Comparison of ENCODE assay signal across 30 cellular contexts in genomic region chr7:14585232-14585631, GRCh38.
"Had no signal": no experiment of that assay in that cellular context is flagged by ENCODE, and none has a peak within 500 bp of the region (broad histone marks: within the 10 kb centered on the region; RNA-seq: fewer than 3 reads in every experiment).

No MANE protein-coding gene starts in this region.

- H3K27ac ChIP-seq: ascending aorta, cardiac muscle cell, VCaP had no signal

- H3K4me3 ChIP-seq: ascending aorta, cardiac muscle cell had no signal

- H3K4me1 ChIP-seq: ascending aorta had no signal

- H3K9me3 ChIP-seq: ascending aorta had no signal

- H3K36me3 ChIP-seq: ascending aorta, cardiac muscle cell had no signal

- DNase-seq: activated B cell treated with CpG ODN at 0.5 μM for 24 hours; activated CD4-positive, alpha-beta memory T cell treated with anti-CD3 and anti-CD28 coated beads for 36 hours; activated CD4-positive, alpha-beta T cell treated with anti-CD3 and anti-CD28 coated beads, Interleukin-2, amount 10 ng/mL, durations not matched to agents 24 days and 14 days; activated CD4-positive, alpha-beta T cell treated with anti-CD3 and anti-CD28 coated beads, Interleukin-2, amount 50 U/mL, for 1 hour; activated CD4-positive, alpha-beta T cell treated with anti-CD3 and anti-CD28 coated beads, Interleukin-2, amount 50 U/mL, for 4 hours; activated CD4-positive, CD25-positive, alpha-beta regulatory T cell treated with anti-CD3 and anti-CD28 coated beads, Interleukin-2, amount 50 U/mL, for 72 hours; activated CD8-positive, alpha-beta memory T cell treated with anti-CD3 and anti-CD28 coated beads, Interleukin-2, amount 50 U/mL, for 4 hours; activated CD8-positive, alpha-beta T cell treated with anti-CD3 and anti-CD28 coated beads for 36 hours; activated effector memory CD4-positive, alpha-beta T cell treated with anti-CD3 and anti-CD28 coated beads, Interleukin-2, amount 50 U/mL, for 16 hours; activated gamma-delta T cell treated with Interleukin-2 at 50 U/mL for 16 hours; activated naive CD4-positive, alpha-beta T cell; activated naive CD4-positive, alpha-beta T cell treated with anti-CD3 and anti-CD28 coated beads for 36 hours; activated naive CD4-positive, alpha-beta T cell treated with anti-CD3 and anti-CD28 coated beads, Interleukin-2, amount 50 U/mL, for 16 hours; activated naive CD8-positive, alpha-beta T cell treated with anti-CD3 and anti-CD28 coated beads for 36 hours; activated T-cell treated with anti-CD3 and anti-CD28 coated beads for 4 hours; activated T-cell treated with anti-CD3 and anti-CD28 coated beads, Interleukin-2, amount 50 U/mL, for 1 hour; activated T-cell treated with anti-CD3 and anti-CD28 coated beads, Interleukin-2, amount 50 U/mL, for 4 hours; activated T-cell treated with anti-CD3 and anti-CD28 coated beads, Interleukin-2, amount 50 U/mL, for 72 hours; amygdala; anterior cingulate cortex; cerebellar nuclear complex; T-helper 2 cell; T-helper 9 cell had no signal

- H3K27me3 ChIP-seq: ascending aorta, cardiac muscle cell had no signal

- FAIRE-seq: bronchial epithelial cell, TTC549 had no signal

- ATAC-seq: activated CD8-positive, alpha-beta T cell treated with anti-CD3 and anti-CD28 coated beads for 36 hours; activated naive CD4-positive, alpha-beta T cell treated with anti-CD3 and anti-CD28 coated beads, Interleukin-2, amount 50 U/mL, for 72 hours; activated T-cell treated with anti-CD3 and anti-CD28 coated beads, Interleukin-2, amount 50 U/mL, for 4 hours; activated T-cell treated with anti-CD3 and anti-CD28 coated beads, Interleukin-2, amount 50 U/mL, for 72 hours; activated T-helper 17 cell treated with anti-CD3 and anti-CD28 coated beads, Interleukin-2, amount 50 U/mL, for 72 hours had no signal
